Comparison of ENCODE assay signal across 29 cellular contexts in genomic region chr6:24660100-24660499, GRCh38.
A peak's percentile ranks its signal among the peaks of the same experiment; 100 is the strongest.
DNase-seq lines count a peak whose midpoint lies in the region; ATAC-seq, FAIRE-seq and TF ChIP-seq lines count a peak whose summit lies in the region.
"Had no signal": no experiment of that assay in that cellular context is flagged by ENCODE, and none has a peak within 500 bp of the region (broad histone marks: within the 10 kb centered on the region; RNA-seq: fewer than 3 reads in every experiment).

No MANE protein-coding gene starts in this region.

- DNase-seq in CD1c-positive myeloid dendritic cell (ENCODE audit: extremely low spot score) (peak; percentile 56), H54 (ENCODE audit: insufficient read length, low spot score) (no peak), NCI-H1436 (lab: John Stamatoyannopoulos, UW) (no peak)
- DNase-seq in central memory CD8-positive, alpha-beta T cell (ENCODE audit: low spot score in 2 of 2), result no peak
- no peak for DNase-seq in activated naive CD4-positive, alpha-beta T cell treated with Interleukin-2 at 50 U/mL for 16 hours
- DNase-seq: activated CD8-positive, alpha-beta T cell treated with anti-CD3 and anti-CD28 coated beads, Interleukin-2, amount 10 ng/mL, durations not matched to agents 7 days and 5 days; aorta; cortex of kidney; effector memory CD8-positive, alpha-beta T cell; Karpas-422; NCI-H1417; NCI-H226; NCI-H69; Peyer's patch; right cardiac atrium; SHP77 treated with DMSO at 0.1 percent for 48 hours; stimulated activated CD4-positive, alpha-beta T cell treated with anti-CD3 and anti-CD28 coated beads, Interleukin-1b, Interleukin-23, amount 100 ng/mL, for 48 hours; testis; uterus had no signal

- H3K27me3 ChIP-seq in neutrophil, result no peaks in the 10 kb centered on the region
- H3K27me3 ChIP-seq: BLaER1 treated with 17β-estradiol and CSF1 and Interleukin-3, amounts not matched to agents 10 nM and 100 nM; neural progenitor cell; Peyer's patch; testis; uterus had no signal

- H3K4me1 ChIP-seq in neutrophil (ENCODE audit: control insufficient read depth in 1 of 2, insufficient read depth in 1 of 2, low read depth in 1 of 2, low read length in 1 of 2), result peaks cover 48 to 51% of the 10 kb centered on the region in 2 experiments
- H3K4me1 ChIP-seq: testis had no signal

- H3K36me3 ChIP-seq in neutrophil, result peaks cover 53% of the 10 kb centered on the region
- H3K36me3 ChIP-seq: neural progenitor cell, uterus had no signal

- H3K4me1 Mint-ChIP-seq in central memory CD8-positive, alpha-beta T cell, result peaks cover 62% of the 10 kb centered on the region

- H3K9me3 ChIP-seq in neutrophil, result no peaks in the 10 kb centered on the region
- H3K9me3 ChIP-seq: BLaER1 treated with 17β-estradiol and CSF1 and Interleukin-3, amounts not matched to agents 10 nM and 100 nM; Peyer's patch; testis; uterus had no signal

- peak overlapping the region; percentile 97 for H3K27ac ChIP-seq in neutrophil
- H3K27ac ChIP-seq: neural progenitor cell, testis, uterus had no signal

- peaks cover 45% of the 10 kb centered on the region for H3K36me3 Mint-ChIP-seq in central memory CD8-positive, alpha-beta T cell (ENCODE audit: insufficient read depth)

- peak overlapping the region in 1 of 2 experiments; percentile 26 for H3K4me3 ChIP-seq in neutrophil (ENCODE audit: low read depth in 1 of 2, low read length in 1 of 2)
- H3K4me3 ChIP-seq: BLaER1 treated with 17β-estradiol and CSF1 and Interleukin-3, amounts not matched to agents 10 nM and 100 nM; neural progenitor cell; Peyer's patch; smooth muscle cell; testis; uterus had no signal

- H3K9me3 Mint-ChIP-seq in central memory CD8-positive, alpha-beta T cell, result no peaks in the 10 kb centered on the region
- H3K9me3 Mint-ChIP-seq: activated naive CD4-positive, alpha-beta T cell treated with anti-CD3 and anti-CD28 coated beads, Interleukin-2, amount 50 U/mL, for 72 hours; effector memory CD8-positive, alpha-beta T cell; memory B cell; neural progenitor cell; stimulated activated naive CD8-positive, alpha-beta T cell treated with anti-CD3 and anti-CD28 coated beads, Interleukin-15, Interleukin-2, amounts not matched to agents 100 ng/mL and 50 ng/mL, for 24 hours; T-helper 2 cell treated with Interferon-gamma antibody and Interleukin-4, amounts not matched to agents 5 μg/mL and 100 μg/mL, for 36 hours had no signal

- peak overlapping the region; percentile 16 for H3K27ac Mint-ChIP-seq in central memory CD8-positive, alpha-beta T cell (ENCODE audit: low read depth)
- H3K27ac Mint-ChIP-seq: activated CD8-positive, alpha-beta T cell treated with anti-CD3 and anti-CD28 coated beads, Interleukin-2, amount 10 ng/mL, durations not matched to agents 7 days and 5 days; activated naive CD4-positive, alpha-beta T cell treated with anti-CD3 and anti-CD28 coated beads, Interleukin-2, amount 50 U/mL, for 72 hours; effector memory CD8-positive, alpha-beta T cell; memory B cell; neural progenitor cell; stimulated activated naive CD8-positive, alpha-beta T cell treated with anti-CD3 and anti-CD28 coated beads, Interleukin-15, Interleukin-2, amounts not matched to agents 100 ng/mL and 50 ng/mL, for 24 hours; T-helper 2 cell treated with Interferon-gamma antibody and Interleukin-4, amounts not matched to agents 5 μg/mL and 100 μg/mL, for 36 hours had no signal

- no peak for ATAC-seq in central memory CD8-positive, alpha-beta T cell (replicated peaks; ENCODE audit: extremely low read depth, poor library complexity, severe bottlenecking)
- no peak for ATAC-seq in GM18505 (IDR thresholded peaks at IDR 0.05; ENCODE audit: unreplicated experiment)
- ATAC-seq: activated CD8-positive, alpha-beta T cell treated with anti-CD3 and anti-CD28 coated beads, Interleukin-2, amount 10 ng/mL, durations not matched to agents 7 days and 5 days; activated naive CD4-positive, alpha-beta T cell treated with anti-CD3 and anti-CD28 coated beads, Interleukin-2, amount 50 U/mL, for 72 hours; effector memory CD8-positive, alpha-beta T cell; left lobe of liver; right cardiac atrium had no signal

- peak; percentile 23 for FAIRE-seq in H54 (lab: Jason Lieb, UNC)

- no peak overlapping the region for H3K4me3 Mint-ChIP-seq in central memory CD8-positive, alpha-beta T cell
- H3K4me3 Mint-ChIP-seq: activated CD8-positive, alpha-beta T cell treated with anti-CD3 and anti-CD28 coated beads, Interleukin-2, amount 10 ng/mL, durations not matched to agents 7 days and 5 days; effector memory CD8-positive, alpha-beta T cell; memory B cell; neural progenitor cell; stimulated activated naive CD8-positive, alpha-beta T cell treated with anti-CD3 and anti-CD28 coated beads, Interleukin-15, Interleukin-2, amounts not matched to agents 100 ng/mL and 50 ng/mL, for 24 hours; T-helper 2 cell treated with Interferon-gamma antibody and Interleukin-4, amounts not matched to agents 5 μg/mL and 100 μg/mL, for 36 hours had no signal

- no peaks in the 10 kb centered on the region for H3K27me3 Mint-ChIP-seq in central memory CD8-positive, alpha-beta T cell
- H3K27me3 Mint-ChIP-seq: effector memory CD8-positive, alpha-beta T cell; memory B cell; stimulated activated naive CD8-positive, alpha-beta T cell treated with anti-CD3 and anti-CD28 coated beads, Interleukin-15, Interleukin-2, amounts not matched to agents 100 ng/mL and 50 ng/mL, for 24 hours had no signal

- TF ChIP-seq POLR2A in H54 (IDR thresholded peaks at IDR 0.05; ENCODE audit: low read depth, low read length) (no peak), GM18505 (IDR thresholded peaks at IDR 0.05; ENCODE audit: borderline replicate concordance, extremely low read depth, insufficient read depth, insufficient read length) (no peak)

- TF ChIP-seq CTCF in neutrophil (IDR thresholded peaks at IDR 0.05), result no peak
